21 cellular contexts compared by ENCODE assay signal in the genomic region with DNA sequence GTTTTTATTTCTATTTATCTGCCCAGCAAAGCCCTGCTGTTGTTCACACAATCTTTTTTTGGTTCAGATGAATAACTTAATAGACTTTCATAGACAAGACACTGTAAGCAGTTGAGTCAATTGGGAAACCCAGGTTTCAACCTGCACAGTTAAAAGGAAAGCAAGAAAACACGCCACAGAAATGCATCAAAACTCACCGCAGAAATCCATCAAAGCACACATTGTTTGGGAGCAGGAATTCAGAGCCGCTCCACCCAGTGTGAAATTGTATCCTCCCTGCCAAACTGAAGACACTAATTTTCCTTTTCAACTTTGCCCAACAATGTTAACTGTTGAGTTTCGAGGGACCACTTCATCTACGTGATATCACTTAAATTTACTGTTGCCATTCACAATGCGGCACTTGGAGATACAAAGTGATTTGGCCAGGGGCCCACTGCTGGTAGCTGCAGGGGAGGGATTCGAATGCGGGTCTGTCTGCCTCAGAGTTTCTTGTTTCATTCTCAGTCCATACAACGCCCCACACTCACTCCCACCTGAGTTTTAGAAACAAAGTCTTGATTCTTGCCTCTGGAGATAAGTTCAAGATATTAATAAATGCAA.
DNase-seq lines count a peak whose midpoint lies in the region; ATAC-seq and TF ChIP-seq lines count a peak whose summit lies in the region.
"Had no signal": no experiment of that assay in that cellular context is flagged by ENCODE, and none has a peak within 500 bp of the region (broad histone marks: within the 10 kb centered on the region; RNA-seq: fewer than 3 reads in every experiment).

No MANE protein-coding gene starts in this region.

- H3K27me3 ChIP-seq in trophoblast cell (ENCODE audit: insufficient read depth, low read length): no peaks in the 10 kb centered on the region
- peaks cover 96% of the 10 kb centered on the region for H3K27me3 ChIP-seq in PC-9 (ENCODE audit: insufficient read depth, low read depth)
- H3K27me3 ChIP-seq: pancreas had no signal

- POLR2A ChIA-PET in PC-9 (lab: Charles Lee; ENCODE audit: unreplicated experiment): no interaction called here

- H4K91ac ChIP-seq in trophoblast cell (ENCODE audit: low read depth, low read length): no peak overlapping the region

- H3K36me3 Mint-ChIP-seq in natural killer cell treated with Interleukin-12 subunit alpha and Interleukin-12 subunit beta and Interleukin-15 and Interleukin-18, amount 100 ng/mL, for 72 hours: no peaks in the 10 kb centered on the region
- H3K36me3 Mint-ChIP-seq in natural killer cell: no peaks in the 10 kb centered on the region

- TF ChIP-seq CTCF in natural killer cell (IDR thresholded peaks at IDR 0.05): no peak
- no peak for TF ChIP-seq CTCF in fibroblast of the aortic adventitia (IDR thresholded peaks at IDR 0.05; ENCODE audit: insufficient read depth, low read length)
- TF ChIP-seq CTCF in PC-9 (conservative IDR thresholded peaks at IDR 0.05): no peak

- H3K27ac ChIP-seq in trophoblast cell (ENCODE audit: low read depth, low read length) (no peak overlapping the region), PC-9 (no peak overlapping the region)
- H3K27ac ChIP-seq: BLaER1 treated with 17β-estradiol and CSF1 and Interleukin-3, amounts not matched to agents 10 nM and 100 nM; pancreas; upper lobe of right lung had no signal

- CTCF ChIA-PET in PC-9 (lab: Charles Lee): no interaction called here

- H4K20me1 ChIP-seq in PC-9 (ENCODE audit: insufficient read depth): no peaks in the 10 kb centered on the region
- H4K20me1 ChIP-seq: BLaER1 treated with 17β-estradiol and CSF1 and Interleukin-3, amounts not matched to agents 10 nM and 100 nM had no signal

- no peak overlapping the region for H2AK5ac ChIP-seq in trophoblast cell (ENCODE audit: low read length)

- H2BK12ac ChIP-seq in trophoblast cell (ENCODE audit: low read length): no peak overlapping the region

- no peaks in the 10 kb centered on the region for H3K9me2 ChIP-seq in PC-9 (ENCODE audit: insufficient read depth)

- H3K4me1 Mint-ChIP-seq in natural killer cell treated with Interleukin-12 subunit alpha and Interleukin-12 subunit beta and Interleukin-15 and Interleukin-18, amount 100 ng/mL, for 72 hours (ENCODE audit: low read depth in 2 of 2): no peaks in the 10 kb centered on the region
- H3K4me1 Mint-ChIP-seq in natural killer cell: no peaks in the 10 kb centered on the region
- H3K4me1 Mint-ChIP-seq: activated CD4-positive, alpha-beta T cell treated with anti-CD3 and anti-CD28 coated beads for 36 hours had no signal

- no peak overlapping the region for H3K23ac ChIP-seq in trophoblast cell (ENCODE audit: low read length)

- no peak for ATAC-seq in natural killer cell treated with Interleukin-12 subunit alpha and Interleukin-12 subunit beta and Interleukin-15 and Interleukin-18, amount 100 ng/mL, for 72 hours
- no peak for ATAC-seq in natural killer cell
- no peak for ATAC-seq in HG02571 (IDR thresholded peaks at IDR 0.05; ENCODE audit: unreplicated experiment)
- ATAC-seq: activated CD4-positive, alpha-beta T cell treated with anti-CD3 and anti-CD28 coated beads for 36 hours; upper lobe of right lung had no signal

- no peak overlapping the region for H4K8ac ChIP-seq in trophoblast cell (ENCODE audit: low read depth, low read length)

- H3K9ac ChIP-seq in trophoblast cell (ENCODE audit: low read length): no peak overlapping the region
- H3K9ac ChIP-seq: BLaER1 treated with 17β-estradiol and CSF1 and Interleukin-3, amounts not matched to agents 10 nM and 100 nM had no signal

- no peaks in the 10 kb centered on the region for H3K36me3 ChIP-seq in trophoblast cell (ENCODE audit: control insufficient read depth in 1 of 2, insufficient read depth in 2 of 2, low read length in 2 of 2)
- H3K36me3 ChIP-seq in PC-9 (ENCODE audit: low read depth): no peaks in the 10 kb centered on the region
- H3K36me3 ChIP-seq: BLaER1 treated with 17β-estradiol and CSF1 and Interleukin-3, amounts not matched to agents 10 nM and 100 nM; pancreas; upper lobe of right lung had no signal

- no peaks in the 10 kb centered on the region for H3K9me3 Mint-ChIP-seq in natural killer cell treated with Interleukin-12 subunit alpha and Interleukin-12 subunit beta and Interleukin-15 and Interleukin-18, amount 100 ng/mL, for 72 hours
- no peaks in the 10 kb centered on the region for H3K9me3 Mint-ChIP-seq in natural killer cell
- H3K9me3 Mint-ChIP-seq: activated T-helper 2 cell treated with anti-CD3 and anti-CD28 coated beads, Interferon-gamma antibody, Interleukin-2, Interleukin-4, amounts not matched to agents 10 μg/mL and 5 μg/mL and 100 μg/mL, durations not matched to agents 14 hours and 24 hours and 36 hours had no signal

- H3K27ac Mint-ChIP-seq in natural killer cell treated with Interleukin-12 subunit alpha and Interleukin-12 subunit beta and Interleukin-15 and Interleukin-18, amount 100 ng/mL, for 72 hours: no peak overlapping the region
- H3K27ac Mint-ChIP-seq in natural killer cell: no peak overlapping the region
- H3K27ac Mint-ChIP-seq: activated CD4-positive, alpha-beta T cell treated with anti-CD3 and anti-CD28 coated beads for 36 hours; activated T-helper 2 cell treated with anti-CD3 and anti-CD28 coated beads, Interferon-gamma antibody, Interleukin-2, Interleukin-4, amounts not matched to agents 10 μg/mL and 5 μg/mL and 100 μg/mL, durations not matched to agents 14 hours and 24 hours and 36 hours had no signal

- H3K79me2 ChIP-seq in trophoblast cell (ENCODE audit: control insufficient read depth, insufficient read depth, low read length, poor library complexity) (no peaks in the 10 kb centered on the region), PC-9 (ENCODE audit: low read depth) (no peaks in the 10 kb centered on the region)

- WGBS in trophoblast cell (ENCODE audit: extremely low coverage, insufficient coverage, insufficient read length): no CpG with 5 or more reads among the region's 9 CpGs

- H3K4me3 ChIP-seq in fibroblast of the aortic adventitia (ENCODE audit: low read depth, low read length) (no peak overlapping the region), trophoblast cell (ENCODE audit: low read depth, low read length) (no peak overlapping the region), PC-9 (no peak overlapping the region)
- H3K4me3 ChIP-seq: BLaER1 treated with 17β-estradiol and CSF1 and Interleukin-3, amounts not matched to agents 10 nM and 100 nM; lung; pancreas; upper lobe of right lung had no signal

- H3K14ac ChIP-seq in trophoblast cell (ENCODE audit: low read length): no peak overlapping the region

- no peak overlapping the region for H2BK120ac ChIP-seq in trophoblast cell (ENCODE audit: insufficient read depth, low read length, poor library complexity)

- H4K12ac ChIP-seq in trophoblast cell (ENCODE audit: low read depth, low read length): no peak overlapping the region

- H3K4me3 Mint-ChIP-seq in natural killer cell treated with Interleukin-12 subunit alpha and Interleukin-12 subunit beta and Interleukin-15 and Interleukin-18, amount 100 ng/mL, for 72 hours: no peak overlapping the region
- H3K4me3 Mint-ChIP-seq in natural killer cell: no peak overlapping the region
- H3K4me3 Mint-ChIP-seq: activated CD4-positive, alpha-beta T cell treated with anti-CD3 and anti-CD28 coated beads for 36 hours had no signal

- BruUV-seq in PC-9 (replicated peaks; lab: Mats Ljungman, UMichigan): no TSS peak

- H3K9me3 ChIP-seq in trophoblast cell (ENCODE audit: insufficient read depth, low read depth, low read length): peaks cover 3% of the 10 kb centered on the region
- no peaks in the 10 kb centered on the region for H3K9me3 ChIP-seq in PC-9 (ENCODE audit: insufficient read depth, low read depth)
- H3K9me3 ChIP-seq: BLaER1 treated with 17β-estradiol and CSF1 and Interleukin-3, amounts not matched to agents 10 nM and 100 nM; pancreas; upper lobe of right lung had no signal

- H3K4ac ChIP-seq in trophoblast cell (ENCODE audit: low read depth, low read length): no peak overlapping the region

- H3F3A ChIP-seq in PC-9 (ENCODE audit: insufficient read depth, low read depth): no peaks in the 10 kb centered on the region

- H2BK5ac ChIP-seq in trophoblast cell (ENCODE audit: low read depth, low read length, poor library complexity): no peak overlapping the region

- H3K27me3 Mint-ChIP-seq in natural killer cell treated with Interleukin-12 subunit alpha and Interleukin-12 subunit beta and Interleukin-15 and Interleukin-18, amount 100 ng/mL, for 72 hours: peaks cover 0 to 20% of the 10 kb centered on the region in 2 donors
- peaks cover 9 to 12% of the 10 kb centered on the region in 2 donors for H3K27me3 Mint-ChIP-seq in natural killer cell (ENCODE audit: low read depth in 2 of 2)

- H2AFZ ChIP-seq in trophoblast cell (ENCODE audit: insufficient read depth, low read length, poor library complexity) (no peak overlapping the region), PC-9 (no peak overlapping the region)

- peak; percentile 8 for DNase-seq in natural killer cell treated with Interleukin-12 subunit alpha and Interleukin-12 subunit beta and Interleukin-15 and Interleukin-18, amount 100 ng/mL, for 72 hours (ENCODE audit: low spot score)
- DNase-seq in natural killer cell (no peak), fibroblast of the aortic adventitia (ENCODE audit: low read depth) (peak; percentile 16), trophoblast cell (peak; percentile 14 to 31), PC-9 (no peak), CD1c-positive myeloid dendritic cell (ENCODE audit: extremely low spot score) (no peak)
- DNase-seq in activated naive CD4-positive, alpha-beta T cell treated with anti-CD3 and anti-CD28 coated beads, Interleukin-2, amount 50 U/mL, for 16 hours: no peak
- DNase-seq: activated CD4-positive, alpha-beta T cell treated with anti-CD3 and anti-CD28 coated beads for 36 hours; islet precursor cell; NCI-H1105; NCI-H2081; NCI-H524 treated with DMSO at 0.1 percent for 48 hours; pancreas; stimulated activated CD4-positive, alpha-beta T cell treated with anti-CD3 and anti-CD28 coated beads, Interleukin-2, amount 100 ng/mL, for 24 hours; stimulated activated naive CD4-positive, alpha-beta T cell treated with Interleukin-2 at 50 U/mL for 16 hours; SW 1271; upper lobe of right lung had no signal

- H3K18ac ChIP-seq in trophoblast cell (ENCODE audit: low read length): no peak overlapping the region

- intact Hi-C loops in natural killer cell (cut with micrococcal nuclease) (no loop called here), PC-9 (cut with micrococcal nuclease; ENCODE audit: unreplicated experiment) (no loop called here)

- H3K79me1 ChIP-seq in trophoblast cell (ENCODE audit: low read length): no peaks in the 10 kb centered on the region

- H3K4me2 ChIP-seq in trophoblast cell (ENCODE audit: low read length) (no peak overlapping the region), PC-9 (no peak overlapping the region)
- H3K4me2 ChIP-seq: BLaER1 treated with 17β-estradiol and CSF1 and Interleukin-3, amounts not matched to agents 10 nM and 100 nM had no signal

- H3K4me1 ChIP-seq in trophoblast cell (ENCODE audit: control insufficient read depth in 1 of 2, insufficient read depth in 2 of 2, low read length in 2 of 2) (no peaks in the 10 kb centered on the region), PC-9 (replicated peaks; ENCODE audit: insufficient read depth) (no peaks in the 10 kb centered on the region)
- H3K4me1 ChIP-seq: pancreas, upper lobe of right lung had no signal

Comparison
In these comparisons a context has a peak if more than half of its experiments do, and no peak if none do; other contexts are left out.
1. DNase-seq: peak in natural killer cell treated with Interleukin-12 subunit alpha and Interleukin-12 subunit beta and Interleukin-15 and Interleukin-18, amount 100 ng/mL, for 72 hours (single experiment), fibroblast of the aortic adventitia (single experiment) and trophoblast cell (2 of 2); none in natural killer cell (single experiment), PC-9 (0 of 2), activated naive CD4-positive, alpha-beta T cell treated with anti-CD3 and anti-CD28 coated beads, Interleukin-2, amount 50 U/mL, for 16 hours (single experiment) and CD1c-positive myeloid dendritic cell (single experiment).